In genomic region chr17:68794636-68795503, GRCh38 we compare ENCODE assay signal across 8 cellular contexts.
DNase-seq lines count a peak whose midpoint lies in the region; ATAC-seq and TF ChIP-seq lines count a peak whose summit lies in the region.

No MANE protein-coding gene starts in this region.

- peak overlapping the region; percentile 77 for H3K4me3 Mint-ChIP-seq in HFFc6
- peak overlapping the region; percentile 8 for H3K4me3 Mint-ChIP-seq in activated naive CD8-positive, alpha-beta T cell treated with anti-CD3 and anti-CD28 coated beads, Interleukin-2, amount 50 U/mL, for 24 hours

- peaks cover 4% of the 10 kb centered on the region for H3K4me1 ChIP-seq in smooth muscle cell (ENCODE audit: low read depth)

- CTCF ChIA-PET in BJ (lab: Yijun Ruan, JAX), result interaction anchor here (0.6 to 2.4 kb wide), 16 partner anchors 8 to 455 kb away, joined by 3 to 14 read pairs (median 4); no protein-coding TSS in a partner anchor

- DNase-seq in BJ (ENCODE audit: low read depth) (no peak), HFFc6 (peak; percentile 36), left ventricle myocardium superior (peak; percentile 55), smooth muscle cell (lab: John Stamatoyannopoulos, UW; ENCODE audit: unreplicated experiment) (no peak), UCSD-AML1 (lab: John Stamatoyannopoulos, UW; ENCODE audit: unreplicated experiment) (no peak), iPS-NIHi11 (ENCODE audit: low spot score) (no peak)
- no peak for DNase-seq in activated naive CD8-positive, alpha-beta T cell treated with anti-CD3 and anti-CD28 coated beads, Interleukin-2, amount 50 U/mL, for 24 hours

- H3K27me3 Mint-ChIP-seq in HFFc6 (ENCODE audit: insufficient read depth), result no peaks in the 10 kb centered on the region; the same call in none of the 2 replicates
- peaks cover 12% of the 10 kb centered on the region for H3K27me3 Mint-ChIP-seq in activated naive CD8-positive, alpha-beta T cell treated with anti-CD3 and anti-CD28 coated beads, Interleukin-2, amount 50 U/mL, for 24 hours

- H3K9ac ChIP-seq in smooth muscle cell (ENCODE audit: low read depth), result no peak overlapping the region

- no peaks in the 10 kb centered on the region for H3K9me3 Mint-ChIP-seq in HFFc6
- H3K9me3 Mint-ChIP-seq in activated naive CD8-positive, alpha-beta T cell treated with anti-CD3 and anti-CD28 coated beads, Interleukin-2, amount 50 U/mL, for 24 hours, result no peaks in the 10 kb centered on the region

- intact Hi-C loops in left ventricle myocardium superior (cut with micrococcal nuclease), result no loop called here

- H3K27me3 ChIP-seq in BJ (ENCODE audit: control insufficient read depth, insufficient read depth, low read length), result no peaks in the 10 kb centered on the region
- peaks cover 4% of the 10 kb centered on the region for H3K27me3 ChIP-seq in smooth muscle cell (ENCODE audit: low read depth)

- 72% methylated on average over 6 of the region's 6 CpGs for WGBS in smooth muscle cell (ENCODE audit: low lambda C conversion rate)

- TF ChIP-seq CTCF in BJ (IDR thresholded peaks at IDR 0.05; ENCODE audit: insufficient read depth, low read depth, low read length) (peak; percentile 49), HFFc6 (IDR thresholded peaks at IDR 0.05) (peak; percentile 74), smooth muscle cell (IDR thresholded peaks at IDR 0.05; ENCODE audit: borderline replicate concordance, insufficient read depth, poor library complexity, severe bottlenecking) (peak; percentile 37)

- POLR2A ChIA-PET in BJ (lab: Charles Lee), result no interaction called here

- H3K79me2 ChIP-seq in smooth muscle cell (ENCODE audit: low read depth), result no peaks in the 10 kb centered on the region

- peaks cover 66% of the 10 kb centered on the region for H3K4me1 Mint-ChIP-seq in HFFc6 (ENCODE audit: low read depth)
- peaks cover 7% of the 10 kb centered on the region for H3K4me1 Mint-ChIP-seq in activated naive CD8-positive, alpha-beta T cell treated with anti-CD3 and anti-CD28 coated beads, Interleukin-2, amount 50 U/mL, for 24 hours

- no peaks in the 10 kb centered on the region for H3F3A ChIP-seq in smooth muscle cell (ENCODE audit: low read depth)

- peak overlapping the region; percentile 43 for H2AFZ ChIP-seq in smooth muscle cell (ENCODE audit: low read depth)

- no peaks in the 10 kb centered on the region for H4K20me1 ChIP-seq in smooth muscle cell (ENCODE audit: low read depth)

- ATAC-seq in activated naive CD8-positive, alpha-beta T cell treated with anti-CD3 and anti-CD28 coated beads, Interleukin-2, amount 50 U/mL, for 24 hours, result no peak
- peak; percentile 77 for ATAC-seq in left ventricle myocardium superior
- ATAC-seq in HG03521 (IDR thresholded peaks at IDR 0.05; ENCODE audit: unreplicated experiment), result no peak

- H3K27ac Mint-ChIP-seq in HFFc6, result peak overlapping the region; percentile 79
- H3K27ac Mint-ChIP-seq in activated naive CD8-positive, alpha-beta T cell treated with anti-CD3 and anti-CD28 coated beads, Interleukin-2, amount 50 U/mL, for 24 hours, result no peak overlapping the region

- H3K36me3 Mint-ChIP-seq in HFFc6 (ENCODE audit: low read depth), result no peaks in the 10 kb centered on the region
- no peaks in the 10 kb centered on the region for H3K36me3 Mint-ChIP-seq in activated naive CD8-positive, alpha-beta T cell treated with anti-CD3 and anti-CD28 coated beads, Interleukin-2, amount 50 U/mL, for 24 hours (ENCODE audit: low read depth)

- no peak overlapping the region for H3K4me3 ChIP-seq in BJ (ENCODE audit: low read depth, low read length)
- H3K4me3 ChIP-seq in smooth muscle cell, result no peak overlapping the region

- H3K9me3 ChIP-seq in smooth muscle cell (replicated peaks; ENCODE audit: low read depth), result no peaks in the 10 kb centered on the region

- H3K27ac ChIP-seq in smooth muscle cell (ENCODE audit: low read depth), result peak overlapping the region; percentile 14

- no peaks in the 10 kb centered on the region for H3K36me3 ChIP-seq in BJ (ENCODE audit: control insufficient read depth, insufficient read depth, low read length)
- H3K36me3 ChIP-seq in smooth muscle cell (ENCODE audit: low read depth), result no peaks in the 10 kb centered on the region

- H3K4me2 ChIP-seq in smooth muscle cell, result peak overlapping the region; percentile 56

Comparison
In these comparisons a context has a peak if more than half of its experiments do, and no peak if none do; other contexts are left out.
1. DNase-seq: peak in HFFc6 (single experiment) and left ventricle myocardium superior (single experiment); none in BJ (single experiment), activated naive CD8-positive, alpha-beta T cell treated with anti-CD3 and anti-CD28 coated beads, Interleukin-2, amount 50 U/mL, for 24 hours (single experiment), smooth muscle cell (single experiment), UCSD-AML1 (single experiment) and iPS-NIHi11 (single experiment).
2. Peak in every context shown above with its lines, with median percentiles within 50 percentile points of each other: CTCF ChIP-seq.